In the genomic region with DNA sequence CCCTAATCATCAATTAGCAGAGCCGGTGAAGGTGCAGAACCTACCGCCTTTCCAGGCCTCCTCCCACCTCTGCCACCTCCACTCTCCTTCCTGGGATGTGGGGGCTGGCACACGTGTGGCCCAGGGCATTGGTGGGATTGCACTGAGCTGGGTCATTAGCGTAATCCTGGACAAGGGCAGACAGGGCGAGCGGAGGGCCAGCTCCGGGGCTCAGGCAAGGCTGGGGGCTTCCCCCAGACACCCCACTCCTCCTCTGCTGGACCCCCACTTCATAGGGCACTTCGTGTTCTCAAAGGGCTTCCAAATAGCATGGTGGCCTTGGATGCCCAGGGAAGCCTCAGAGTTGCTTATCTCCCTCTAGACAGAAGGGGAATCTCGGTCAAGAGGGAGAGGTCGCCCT, we compare ENCODE assay signal across 21 cellular contexts. TPM values are rescaled to one million over a fixed set of nuclear protein-coding genes. Genes with fewer than 3 reads are reported as not detected.
A peak's percentile ranks its signal among the peaks of the same experiment; 100 is the strongest.
DNase-seq lines count a peak whose midpoint lies in the region; ATAC-seq and TF ChIP-seq lines count a peak whose summit lies in the region.
"Had no signal": no experiment of that assay in that cellular context is flagged by ENCODE, and none has a peak within 500 bp of the region (broad histone marks: within the 10 kb centered on the region; RNA-seq: fewer than 3 reads in every experiment).

No MANE protein-coding gene starts in this region.

- no peaks in the 10 kb centered on the region for H3K4me1 ChIP-seq in right atrium auricular region
- H3K4me1 ChIP-seq: A549, Caco-2 had no signal

- DNase-seq in NCI-H82 (lab: John Stamatoyannopoulos, UW) (peak; percentile 38), NCI-H82 treated with DMSO at 0.1 percent for 48 hours (lab: John Stamatoyannopoulos, UW; ENCODE audit: unreplicated experiment) (no peak), cardiac septum (ENCODE audit: low spot score) (peak; percentile 43), right atrium auricular region (ENCODE audit: low spot score) (no peak), coronary artery (ENCODE audit: low spot score) (peak; percentile 63), sciatic nerve (ENCODE audit: low spot score) (peak; percentile 51), NCI-H1417 treated with DMSO at 0.1 percent for 48 hours (lab: John Stamatoyannopoulos, UW) (no peak), cerebellar nuclear complex (lab: John Stamatoyannopoulos, UW) (no peak)
- DNase-seq: AML-193; Caco-2; Calu3; CD4-positive, alpha-beta T cell; CD8-positive, alpha-beta T cell; DMS79 treated with DMSO at 0.1 percent for 48 hours; GF-D8 had no signal

- H3K4me3 ChIP-seq in right atrium auricular region, result no peak overlapping the region
- H3K4me3 ChIP-seq in coronary artery, result no peak overlapping the region
- H3K4me3 ChIP-seq: A549; BLaER1 treated with 17β-estradiol and CSF1 and Interleukin-3, amounts not matched to agents 10 nM and 100 nM had no signal

- H3K9me3 ChIP-seq in right atrium auricular region, result no peaks in the 10 kb centered on the region
- H3K9me3 ChIP-seq: A549, Caco-2 had no signal

- no peaks in the 10 kb centered on the region for H3K27me3 ChIP-seq in right atrium auricular region

- no peak overlapping the region for H3K27ac ChIP-seq in right atrium auricular region
- H3K27ac ChIP-seq in coronary artery, result no peak overlapping the region
- H3K27ac ChIP-seq: 22Rv1; A549; BLaER1 treated with 17β-estradiol and CSF1 and Interleukin-3, amounts not matched to agents 10 nM and 100 nM; C4-2B had no signal

- no peaks in the 10 kb centered on the region for H3K36me3 ChIP-seq in right atrium auricular region
- H3K36me3 ChIP-seq: BLaER1 treated with 17β-estradiol and CSF1 and Interleukin-3, amounts not matched to agents 10 nM and 100 nM had no signal

- ATAC-seq in sciatic nerve, result no peak
- ATAC-seq: A549; CD8-positive, alpha-beta T cell had no signal

- no peak for TF ChIP-seq CTCF in right atrium auricular region (IDR thresholded peaks at IDR 0.05)
- no peak for TF ChIP-seq CTCF in coronary artery (IDR thresholded peaks at IDR 0.05)

- intact Hi-C loops in cardiac septum (cut with DNase I) (no loop called here), sciatic nerve (cut with DNase I) (no loop called here)

RNA-seq across cellular contexts. Expression of gene OPN1LW, which starts 3.3 kb away (rescaled TPM):
- total RNA-seq in cardiac septum (not detected), right atrium auricular region (not detected), sciatic nerve (not detected)
- total RNA-seq: A172; B cell; Caco-2; Calu3; CD4-positive, alpha-beta T cell; CD8-positive, alpha-beta T cell had no signal

RNA-seq across cellular contexts. Expression of gene OPN1MW, which starts 41.7 kb away (rescaled TPM):
- not detected for total RNA-seq in cardiac septum
- not detected for total RNA-seq in right atrium auricular region
- total RNA-seq in sciatic nerve, result not detected
- total RNA-seq: A172; B cell; Caco-2; Calu3; CD4-positive, alpha-beta T cell; CD8-positive, alpha-beta T cell had no signal

RNA-seq across cellular contexts. Expression of gene MECP2, which starts 43.2 kb away (rescaled TPM):
- total RNA-seq in cardiac septum (37.6 TPM), right atrium auricular region (10 to 100 TPM; 52.7 to 69.1 TPM), sciatic nerve (85.6 TPM)

Comparison
In these comparisons a context has a peak if more than half of its experiments do, and no peak if none do; other contexts are left out.
1. DNase-seq: peak in NCI-H82 (single experiment), cardiac septum (single experiment), coronary artery (single experiment) and sciatic nerve (single experiment); none in NCI-H82 treated with DMSO at 0.1 percent for 48 hours (single experiment), right atrium auricular region (single experiment), NCI-H1417 treated with DMSO at 0.1 percent for 48 hours (single experiment) and cerebellar nuclear complex (0 of 2).